In genomic region chr14:87993485-87993809, GRCh38 we compare ENCODE assay signal across 8 cellular contexts. TPM values are rescaled to one million over a fixed set of nuclear protein-coding genes. Genes with fewer than 3 reads are reported as not detected.
DNase-seq lines count a peak whose midpoint lies in the region; ATAC-seq, FAIRE-seq and TF ChIP-seq lines count a peak whose summit lies in the region.

No MANE protein-coding gene starts in this region.

- H3K27ac ChIP-seq in keratinocyte (ENCODE audit: control insufficient read depth, insufficient read depth, low read length) = no peak overlapping the region
- peak overlapping the region; percentile 94 to 97 (median 95) for H3K27ac ChIP-seq in thyroid gland

- H3K4me3 ChIP-seq in keratinocyte (ENCODE audit: control insufficient read depth in 2 of 3, extremely low read depth in 1 of 3, insufficient read depth in 2 of 3, low read depth in 1 of 3, low read length in 3 of 3) (peak overlapping the region; percentile 49 to 76 (median 68)), thyroid gland (replicated peaks in 1 of 3) (peak overlapping the region; percentile 78 to 96 (median 90))

- H3K79me2 ChIP-seq in keratinocyte (ENCODE audit: control insufficient read depth, insufficient read depth, low read length) = no peaks in the 10 kb centered on the region

- intact Hi-C loops in thyroid gland (cut with DNase I) = no loop called here

- H3K36me3 ChIP-seq in keratinocyte (ENCODE audit: control insufficient read depth in 2 of 2, extremely low read depth in 1 of 2, insufficient read depth in 2 of 2, low read length in 2 of 2) (no peaks in the 10 kb centered on the region), thyroid gland (no peaks in the 10 kb centered on the region)

- H3K36me3 Mint-ChIP-seq in activated T-cell treated with anti-CD3 and anti-CD28 coated beads, Interleukin-2, amount 50 U/mL, for 24 hours (ENCODE audit: low read depth) = peaks cover 15% of the 10 kb centered on the region
- H3K36me3 Mint-ChIP-seq in activated naive CD4-positive, alpha-beta T cell treated with anti-CD3 and anti-CD28 coated beads, Interleukin-2, amount 50 U/mL, for 72 hours = peaks cover 6 to 18% of the 10 kb centered on the region in 2 donors

- ATAC-seq in activated naive CD4-positive, alpha-beta T cell treated with anti-CD3 and anti-CD28 coated beads, Interleukin-2, amount 50 U/mL, for 72 hours = no peak
- ATAC-seq in HG03442 (IDR thresholded peaks at IDR 0.05; ENCODE audit: unreplicated experiment) (no peak), GM19467 (IDR thresholded peaks at IDR 0.05; ENCODE audit: unreplicated experiment) (no peak)

- peaks cover 4% of the 10 kb centered on the region for H3K9me3 Mint-ChIP-seq in activated T-cell treated with anti-CD3 and anti-CD28 coated beads, Interleukin-2, amount 50 U/mL, for 24 hours
- H3K9me3 Mint-ChIP-seq in activated naive CD4-positive, alpha-beta T cell treated with anti-CD3 and anti-CD28 coated beads, Interleukin-2, amount 50 U/mL, for 72 hours = peaks cover 0 to 4% of the 10 kb centered on the region in 2 donors

- no peaks in the 10 kb centered on the region for H3K27me3 Mint-ChIP-seq in activated T-cell treated with anti-CD3 and anti-CD28 coated beads, Interleukin-2, amount 50 U/mL, for 24 hours

- H3K9me3 ChIP-seq in keratinocyte (ENCODE audit: control insufficient read depth, low read depth, low read length) (no peaks in the 10 kb centered on the region), thyroid gland (no peaks in the 10 kb centered on the region)

- FAIRE-seq in keratinocyte (lab: Jason Lieb, UNC) = no peak

- 37 to 40% methylated on average over 5 of the region's 5 CpGs for WGBS in thyroid gland, 2 donors

- dilution Hi-C loops in keratinocyte (cut with MboI; ENCODE audit: extremely low pct_ligation_motif_present, low sequenced_read_pairs) = no loop called here

- peak overlapping the region; percentile 99 for H2AFZ ChIP-seq in keratinocyte (ENCODE audit: control insufficient read depth, low read length)

- H4K20me1 ChIP-seq in keratinocyte (ENCODE audit: control insufficient read depth, extremely low read depth, insufficient read depth, low read length) = no peaks in the 10 kb centered on the region

- no peak for DNase-seq in activated T-cell treated with anti-CD3 and anti-CD28 coated beads, Interleukin-2, amount 50 U/mL, for 24 hours
- DNase-seq in activated T-cell treated with anti-CD3 and anti-CD28 coated beads for 4 hours = no peak
- DNase-seq in activated naive CD4-positive, alpha-beta T cell treated with anti-CD3 and anti-CD28 coated beads, Interleukin-2, amount 50 U/mL, for 72 hours (ENCODE audit: low spot score in 2 of 2) = no peak
- DNase-seq in keratinocyte (ENCODE audit: low read depth, low spot score) = no peak
- DNase-seq in thyroid gland = no peak
- no peak for DNase-seq in NCI-H187 (lab: John Stamatoyannopoulos, UW)

- TF ChIP-seq CTCF in keratinocyte (optimal IDR thresholded peaks at IDR 0.05 in 1 of 3, IDR thresholded peaks at IDR 0.05 in 1 of 3, conservative IDR thresholded peaks at IDR 0.05 in 1 of 3; ENCODE audit: extremely low read depth in 1 of 3, insufficient read depth in 2 of 3, low read length in 3 of 3) (no peak), thyroid gland (IDR thresholded peaks at IDR 0.05) (no peak)

- peak overlapping the region; percentile 89 for H3K4me2 ChIP-seq in keratinocyte (ENCODE audit: control insufficient read depth, extremely low read depth, insufficient read depth, low read depth, low read length)

- peaks cover 66% of the 10 kb centered on the region for H3K4me1 Mint-ChIP-seq in activated T-cell treated with anti-CD3 and anti-CD28 coated beads, Interleukin-2, amount 50 U/mL, for 24 hours (ENCODE audit: low read depth)

- peak overlapping the region; percentile 74 for H3K9ac ChIP-seq in keratinocyte (ENCODE audit: control insufficient read depth, extremely low read depth, insufficient read depth, low read length)

- H3K27me3 ChIP-seq in keratinocyte (ENCODE audit: control insufficient read depth, extremely low read depth, insufficient read depth, low read length) (no peaks in the 10 kb centered on the region), thyroid gland (no peaks in the 10 kb centered on the region)

- no peaks in the 10 kb centered on the region for H3K9me1 ChIP-seq in keratinocyte (ENCODE audit: control insufficient read depth, extremely low read depth, insufficient read depth, low read length)

- TF ChIP-seq POLR2A in thyroid gland (IDR thresholded peaks at IDR 0.05) = no peak

- H3K4me1 ChIP-seq in keratinocyte (ENCODE audit: control insufficient read depth, extremely low read depth, insufficient read depth, low read length) (peaks cover 5% of the 10 kb centered on the region), thyroid gland (peaks cover 0 to 10% of the 10 kb centered on the region in 2 donors)

- H3K4me3 Mint-ChIP-seq in activated T-cell treated with anti-CD3 and anti-CD28 coated beads, Interleukin-2, amount 50 U/mL, for 24 hours = peak overlapping the region; percentile 85

- peak overlapping the region; percentile 98 for H3K27ac Mint-ChIP-seq in activated T-cell treated with anti-CD3 and anti-CD28 coated beads, Interleukin-2, amount 50 U/mL, for 24 hours
- H3K27ac Mint-ChIP-seq in activated naive CD4-positive, alpha-beta T cell treated with anti-CD3 and anti-CD28 coated beads, Interleukin-2, amount 50 U/mL, for 72 hours = peak overlapping the region; percentile 91 to 95

RNA-seq across cellular contexts. Expression of gene GALC, which starts 0.5 kb away (rescaled TPM):
- total RNA-seq in activated naive CD4-positive, alpha-beta T cell treated with anti-CD3 and anti-CD28 coated beads, Interleukin-2, amount 50 U/mL, for 72 hours = 10 to 100 TPM; 14.9 to 17.7 TPM
- polyA plus RNA-seq in keratinocyte = 4.6 to 7.9 TPM (median 6.2 TPM) in 3 replicates
- 1.9 TPM for polyA plus RNA-seq in keratinocyte (2011; ENCODE audit: low read depth)
- 2.1 and 3.6 TPM in 2 replicates for polyA plus RNA-seq in keratinocyte (2011; cell fraction: cytosol; rRNA removed)
- 7.6 and 10.5 TPM in 2 replicates for polyA plus RNA-seq in keratinocyte (2011; cell fraction: nucleus; rRNA removed)
- polyA plus RNA-seq in keratinocyte (2012; ENCODE audit: low replicate concordance) = 3.4 and 4.3 TPM in 2 replicates
- polyA minus RNA-seq in keratinocyte = 1.8 to 7.1 TPM (median 6.7 TPM) in 3 replicates
- 5.2 TPM for polyA minus RNA-seq in keratinocyte (2011; cell fraction: cytosol; rRNA and poly(A)+ RNA removed)
- polyA minus RNA-seq in keratinocyte (2011; cell fraction: nucleus; rRNA and poly(A)+ RNA removed) = 6.2 and 14.7 TPM in 2 replicates
- total RNA-seq in thyroid gland = 10 to 100 TPM; 30.9 to 68.5 (median 43.3) TPM

RNA-seq across cellular contexts. Expression of gene GPR65, which starts 11.5 kb away (rescaled TPM):
- 10 to 100 TPM; 13.8 to 15.2 TPM for total RNA-seq in activated naive CD4-positive, alpha-beta T cell treated with anti-CD3 and anti-CD28 coated beads, Interleukin-2, amount 50 U/mL, for 72 hours
- not detected in 3 replicates for polyA plus RNA-seq in keratinocyte
- polyA plus RNA-seq in keratinocyte (2011; ENCODE audit: low read depth) = not detected
- not detected in 2 replicates for polyA plus RNA-seq in keratinocyte (2011; cell fraction: cytosol; rRNA removed)
- not detected in 2 replicates for polyA plus RNA-seq in keratinocyte (2011; cell fraction: nucleus; rRNA removed)
- polyA plus RNA-seq in keratinocyte (2012; ENCODE audit: low replicate concordance) = not detected in 2 replicates
- not detected in 3 replicates for polyA minus RNA-seq in keratinocyte
- not detected for polyA minus RNA-seq in keratinocyte (2011; cell fraction: cytosol; rRNA and poly(A)+ RNA removed)
- not detected in 2 replicates for polyA minus RNA-seq in keratinocyte (2011; cell fraction: nucleus; rRNA and poly(A)+ RNA removed)
- 1 to 10 TPM in 1 of 4 donors, under 1 TPM in 3; 0.44 to 1.3 (median 0.70) TPM for total RNA-seq in thyroid gland

Comparison
In these comparisons a context has a peak if more than half of its experiments do, and no peak if none do; other contexts are left out.
1. RNA of gene GPR65, which starts 11.5 kb away (total RNA-seq): 13.8 to 15.2 TPM in activated naive CD4-positive, alpha-beta T cell treated with anti-CD3 and anti-CD28 coated beads, Interleukin-2, amount 50 U/mL, for 72 hours; 0.44 to 1.3 TPM in thyroid gland; every median in the first group is over 4 times any median in the second.